Comparison of ENCODE assay signal across 16 cellular contexts in the genomic region with DNA sequence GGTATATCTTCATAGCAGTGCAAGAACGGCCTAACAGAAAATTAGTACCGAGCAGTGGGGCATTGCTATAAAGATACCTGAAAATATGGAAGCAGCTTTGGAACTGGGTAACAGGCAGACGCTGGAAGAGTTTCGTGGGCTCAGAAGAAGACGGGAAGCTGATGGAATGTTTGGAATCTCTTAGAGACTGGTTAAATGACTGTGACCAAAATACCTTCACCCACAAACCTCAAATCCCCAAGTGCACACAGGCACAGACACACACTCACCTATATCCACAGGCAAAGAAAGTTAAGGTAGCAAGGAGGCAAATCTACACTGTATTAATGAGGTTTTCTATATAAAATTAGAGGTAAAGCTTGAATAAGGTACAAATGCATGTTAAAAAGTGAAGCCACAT. TPM values are rescaled to one million over a fixed set of nuclear protein-coding genes. Genes with fewer than 3 reads are reported as not detected.
DNase-seq lines count a peak whose midpoint lies in the region; ATAC-seq and TF ChIP-seq lines count a peak whose summit lies in the region.
"Had no signal": no experiment of that assay in that cellular context is flagged by ENCODE, and none has a peak within 500 bp of the region (broad histone marks: within the 10 kb centered on the region; RNA-seq: fewer than 3 reads in every experiment).

No MANE protein-coding gene starts in this region.

- H3K27me3 Mint-ChIP-seq in Caco-2 (ENCODE audit: insufficient read depth, unreplicated experiment), result no peaks in the 10 kb centered on the region
- H3K27me3 Mint-ChIP-seq in WTC11 (ENCODE audit: low read depth), result no peaks in the 10 kb centered on the region

- H3K4me1 Mint-ChIP-seq in Caco-2 (ENCODE audit: low read depth, unreplicated experiment), result peaks cover 15% of the 10 kb centered on the region
- peaks cover 59% of the 10 kb centered on the region for H3K4me1 Mint-ChIP-seq in WTC11

- H3K9me3 Mint-ChIP-seq in Caco-2 (ENCODE audit: unreplicated experiment) (no peaks in the 10 kb centered on the region), WTC11 (no peaks in the 10 kb centered on the region)

- TF ChIP-seq CTCF in Caco-2 (IDR thresholded peaks at IDR 0.05; ENCODE audit: insufficient read depth in 1 of 2, low read depth in 1 of 2, low read length in 1 of 2, severe bottlenecking in 1 of 2, unreplicated experiment in 1 of 2), result no peak
- TF ChIP-seq CTCF in WTC11 (IDR thresholded peaks at IDR 0.05), result no peak
- TF ChIP-seq CTCF in esophagus muscularis mucosa (IDR thresholded peaks at IDR 0.05), result no peak

- DNase-seq in Caco-2, result no peak
- no peak for DNase-seq in WTC11 (ENCODE audit: low spot score)
- peak; percentile 29 for DNase-seq in glomerular visceral epithelial cell (ENCODE audit: extremely low spot score)
- DNase-seq in neuronal stem cell (ENCODE audit: low spot score), result no peak
- no peak for DNase-seq in substantia nigra (lab: John Stamatoyannopoulos, UW)
- no peak for DNase-seq in esophagus muscularis mucosa (ENCODE audit: extremely low spot score)
- DNase-seq in NCI-H526 treated with DMSO at 0.1 percent for 48 hours (lab: John Stamatoyannopoulos, UW), result no peak
- DNase-seq: 8988T; Calu3; CD4-positive, CD25-positive, alpha-beta regulatory T cell; DMS 273 treated with DMSO at 0.1 percent for 48 hours; GOT3 had no signal

- no peak overlapping the region for H2AFZ ChIP-seq in neuronal stem cell (ENCODE audit: low read length)

- H3K27ac Mint-ChIP-seq in Caco-2 (ENCODE audit: unreplicated experiment) (peak overlapping the region; percentile 34), WTC11 (peak overlapping the region; percentile 93)
- H3K27ac Mint-ChIP-seq: CD4-positive, CD25-positive, alpha-beta regulatory T cell had no signal

- no peak overlapping the region for H2BK120ac ChIP-seq in neuronal stem cell (ENCODE audit: low read depth, low read length)

- H2BK12ac ChIP-seq in neuronal stem cell (ENCODE audit: low read length), result no peak overlapping the region

- no peak overlapping the region for H3K4me3 Mint-ChIP-seq in Caco-2 (ENCODE audit: unreplicated experiment)
- no peak overlapping the region for H3K4me3 Mint-ChIP-seq in WTC11
- H3K4me3 Mint-ChIP-seq: CD4-positive, CD25-positive, alpha-beta regulatory T cell had no signal

- no peaks in the 10 kb centered on the region for H3K79me1 ChIP-seq in neuronal stem cell (ENCODE audit: low read depth, low read length)

- H3K4me1 ChIP-seq in Caco-2 (peaks cover 7% of the 10 kb centered on the region; the same call in 1 of the 2 replicates), neuronal stem cell (ENCODE audit: control insufficient read depth in 2 of 2, insufficient read depth in 1 of 2, low read depth in 1 of 2, low read length in 2 of 2) (peaks cover 0 to 1% of the 10 kb centered on the region in 2 donors), esophagus muscularis mucosa (peaks cover 0 to 13% (median 0%) of the 10 kb centered on the region in 4 donors)
- H3K4me1 ChIP-seq: BLaER1 treated with 17β-estradiol and CSF1 and Interleukin-3, amounts not matched to agents 10 nM and 100 nM had no signal

- POLR2A ChIA-PET in Caco-2 (lab: Charles Lee) (no interaction called here), WTC11 (lab: Charles Lee) (no interaction called here)

- CTCF ChIA-PET in Caco-2 (lab: Charles Lee), result no interaction called here
- CTCF ChIA-PET in WTC11 (lab: Charles Lee), result interaction anchor here (0.6 kb wide), 1 partner anchor 65 kb away, joined by 3 read pairs; no protein-coding TSS in a partner anchor

- no TSS peak for BruUV-seq in Caco-2 (replicated peaks; lab: Mats Ljungman, UMichigan)

- no peak overlapping the region for H2BK15ac ChIP-seq in neuronal stem cell (ENCODE audit: low read length)

- no peaks in the 10 kb centered on the region for H3K9me3 ChIP-seq in Caco-2
- H3K9me3 ChIP-seq in neuronal stem cell (replicated peaks in 1 of 2; ENCODE audit: control insufficient read depth in 2 of 2, insufficient read depth in 1 of 2, low read depth in 1 of 2, low read length in 2 of 2), result no peaks in the 10 kb centered on the region
- H3K9me3 ChIP-seq in esophagus muscularis mucosa, result no peaks in the 10 kb centered on the region
- H3K9me3 ChIP-seq: BLaER1 treated with 17β-estradiol and CSF1 and Interleukin-3, amounts not matched to agents 10 nM and 100 nM; HAP-1 had no signal

- H3K36me3 Mint-ChIP-seq in Caco-2 (ENCODE audit: insufficient read depth, unreplicated experiment), result no peaks in the 10 kb centered on the region
- no peaks in the 10 kb centered on the region for H3K36me3 Mint-ChIP-seq in WTC11
- H3K36me3 Mint-ChIP-seq: CD4-positive, CD25-positive, alpha-beta regulatory T cell had no signal

- H2BK5ac ChIP-seq in neuronal stem cell (ENCODE audit: low read length), result peak overlapping the region; percentile 16

- ATAC-seq in WTC11 (no peak), HG02588 (IDR thresholded peaks at IDR 0.05; ENCODE audit: unreplicated experiment) (no peak)

- H3K4me3 ChIP-seq in Caco-2 (ENCODE audit: low read depth, low read length) (no peak overlapping the region), neuronal stem cell (ENCODE audit: low read length in 2 of 2) (no peak overlapping the region), esophagus muscularis mucosa (no peak overlapping the region)
- H3K4me3 ChIP-seq: BLaER1 treated with 17β-estradiol and CSF1 and Interleukin-3, amounts not matched to agents 10 nM and 100 nM; GM12878; HAP-1 had no signal

- no peak overlapping the region for H3K18ac ChIP-seq in neuronal stem cell (ENCODE audit: low read length)

- TF ChIP-seq EP300 in esophagus muscularis mucosa (IDR thresholded peaks at IDR 0.05), result no peak

- no peak for TF ChIP-seq POLR2A in esophagus muscularis mucosa (IDR thresholded peaks at IDR 0.05; ENCODE audit: low read depth)

- no peak overlapping the region for H3K4ac ChIP-seq in neuronal stem cell (ENCODE audit: low read length)

- H3K4me2 ChIP-seq in neuronal stem cell (ENCODE audit: insufficient read depth, low read length, poor library complexity, severe bottlenecking), result no peak overlapping the region
- H3K4me2 ChIP-seq: BLaER1 treated with 17β-estradiol and CSF1 and Interleukin-3, amounts not matched to agents 10 nM and 100 nM had no signal

- no peaks in the 10 kb centered on the region for H3K27me3 ChIP-seq in Caco-2 (replicated peaks; ENCODE audit: control insufficient read depth, insufficient read depth, low read length)
- no peaks in the 10 kb centered on the region for H3K27me3 ChIP-seq in neuronal stem cell (ENCODE audit: control insufficient read depth in 3 of 3, insufficient read depth in 3 of 3, low read depth in 1 of 3, low read length in 3 of 3)
- H3K27me3 ChIP-seq in esophagus muscularis mucosa, result no peaks in the 10 kb centered on the region
- H3K27me3 ChIP-seq: BLaER1 treated with 17β-estradiol and CSF1 and Interleukin-3, amounts not matched to agents 10 nM and 100 nM had no signal

- H3K27ac ChIP-seq in neuronal stem cell (replicated peaks; ENCODE audit: low read length), result no peak overlapping the region
- H3K27ac ChIP-seq in substantia nigra (ENCODE audit: low read depth, low read length, poor library complexity, severe bottlenecking), result no peak overlapping the region
- no peak overlapping the region for H3K27ac ChIP-seq in esophagus muscularis mucosa (replicated peaks in 1 of 4)
- H3K27ac ChIP-seq: BLaER1 treated with 17β-estradiol and CSF1 and Interleukin-3, amounts not matched to agents 10 nM and 100 nM had no signal

- intact Hi-C loops in Caco-2 (cut with micrococcal nuclease; ENCODE audit: unreplicated experiment), result no loop called here
- intact Hi-C loops in esophagus muscularis mucosa (cut with DNase I), result no loop called here

- H2AK5ac ChIP-seq in neuronal stem cell (ENCODE audit: low read depth, low read length), result no peak overlapping the region

- H3K36me3 ChIP-seq in Caco-2 (ENCODE audit: control insufficient read depth, insufficient read depth, low read length) (no peaks in the 10 kb centered on the region), neuronal stem cell (replicated peaks in 1 of 2; ENCODE audit: control insufficient read depth in 2 of 2, insufficient read depth in 2 of 2, low read length in 2 of 2) (no peaks in the 10 kb centered on the region), esophagus muscularis mucosa (no peaks in the 10 kb centered on the region)
- H3K36me3 ChIP-seq: BLaER1 treated with 17β-estradiol and CSF1 and Interleukin-3, amounts not matched to agents 10 nM and 100 nM; HAP-1 had no signal

- no peak overlapping the region for H3K14ac ChIP-seq in neuronal stem cell (ENCODE audit: low read length)

- WGBS in neuronal stem cell (ENCODE audit: extremely low coverage in 2 of 2, insufficient read length in 2 of 2, insufficient replicate concordance in 1 of 2), 2 donors, result no CpG with 5 or more reads among the region's 5 CpGs
- WGBS in esophagus muscularis mucosa, result 83% methylated on average over 5 of the region's 5 CpGs

- no peak overlapping the region for H4K8ac ChIP-seq in neuronal stem cell (ENCODE audit: low read depth, low read length)

- no peak overlapping the region for H4K91ac ChIP-seq in neuronal stem cell (ENCODE audit: low read depth, low read length, poor library complexity)

- H3K23ac ChIP-seq in neuronal stem cell (ENCODE audit: low read depth, low read length, poor library complexity), result no peak overlapping the region

- no peak overlapping the region for H3K9ac ChIP-seq in neuronal stem cell (ENCODE audit: low read depth, low read length, poor library complexity)
- H3K9ac ChIP-seq: BLaER1 treated with 17β-estradiol and CSF1 and Interleukin-3, amounts not matched to agents 10 nM and 100 nM had no signal

TF ChIP-seq in WTC11, 78 proteins besides CTCF, POLR2A, EP300 and RAD21 (continues in another document):
- TF ChIP-seq ZBTB21 (CRISPR knock-in tag; IDR thresholded peaks at IDR 0.05; ENCODE audit: borderline replicate concordance), result no peak
- no peak for TF ChIP-seq E2F5 (CRISPR knock-in tag; IDR thresholded peaks at IDR 0.05)
- TF ChIP-seq TEAD4 (CRISPR knock-in tag; IDR thresholded peaks at IDR 0.05), result no peak
- TF ChIP-seq SMAD3 (CRISPR knock-in tag; IDR thresholded peaks at IDR 0.05; ENCODE audit: borderline replicate concordance), result no peak
- no peak for TF ChIP-seq TP53 (CRISPR knock-in tag; IDR thresholded peaks at IDR 0.05)
- TF ChIP-seq CBFB (CRISPR knock-in tag; IDR thresholded peaks at IDR 0.05; ENCODE audit: low read depth), result no peak
- TF ChIP-seq ZNF396 (CRISPR knock-in tag; IDR thresholded peaks at IDR 0.05; ENCODE audit: borderline replicate concordance), result no peak

RNA-seq across cellular contexts. Expression of gene SPRY1, which starts 14.6 kb away (rescaled TPM):
- total RNA-seq in Caco-2 (2022) (23.2 and 23.4 TPM in 2 replicates), WTC11 (2021) (83.5 to 107 TPM (median 88.8 TPM) in 3 replicates), esophagus muscularis mucosa (100 to 1,000 TPM; 103 to 136 (median 136) TPM)
- 92.4 TPM for polyA plus RNA-seq in neuronal stem cell (2013, experiment 1 of 2)
- polyA plus RNA-seq in neuronal stem cell (2013, experiment 2 of 2), result 97.0 TPM
